10 cellular contexts compared by ENCODE assay signal in genomic region chr19:17325881-17326594, GRCh38. TPM values are rescaled to one million over a fixed set of nuclear protein-coding genes. Genes with fewer than 3 reads are reported as not detected.
DNase-seq lines count a peak whose midpoint lies in the region; ATAC-seq and TF ChIP-seq lines count a peak whose summit lies in the region.
"Had no signal": no experiment of that assay in that cellular context is flagged by ENCODE, and none has a peak within 500 bp of the region (broad histone marks: within the 10 kb centered on the region; RNA-seq: fewer than 3 reads in every experiment).

No MANE protein-coding gene starts in this region.

- WGBS in adrenal gland, 4 donors: 72 to 86% (median 77%) methylated on average over 17 of the region's 17 CpGs
- WGBS in upper lobe of left lung, 2 donors: 79 to 84% methylated on average over 17 of the region's 17 CpGs

- H3K36me3 ChIP-seq in adrenal gland (replicated peaks in 1 of 2) (no peaks in the 10 kb centered on the region), upper lobe of left lung (peaks cover 0 to 13% (median 8%) of the 10 kb centered on the region in 4 donors)

- H3K4me3 ChIP-seq in adrenal gland (no peak overlapping the region), upper lobe of left lung (no peak overlapping the region)
- H3K4me3 ChIP-seq: sigmoid colon had no signal

- no peaks in the 10 kb centered on the region for H3K27me3 ChIP-seq in adrenal gland
- peaks cover 0 to 9% (median 2%) of the 10 kb centered on the region in 4 donors for H3K27me3 ChIP-seq in upper lobe of left lung

- no peak for TF ChIP-seq EP300 in upper lobe of left lung (IDR thresholded peaks at IDR 0.05)

- H3K27ac ChIP-seq in adrenal gland (peak overlapping the region in 1 of 5 donors; percentile 38), upper lobe of left lung (no peak overlapping the region)
- H3K27ac ChIP-seq: sigmoid colon had no signal

- no peaks in the 10 kb centered on the region for H3K9me3 ChIP-seq in adrenal gland (replicated peaks in 1 of 3)
- H3K9me3 ChIP-seq in upper lobe of left lung: no peaks in the 10 kb centered on the region
- H3K9me3 ChIP-seq: sigmoid colon had no signal

- TF ChIP-seq POLR2A in adrenal gland (IDR thresholded peaks at IDR 0.05) (no peak), upper lobe of left lung (IDR thresholded peaks at IDR 0.05) (no peak)

- H3K4me1 ChIP-seq in adrenal gland (replicated peaks in 1 of 2) (peaks cover 4 to 30% of the 10 kb centered on the region in 2 donors), upper lobe of left lung (peaks cover 8 to 27% (median 13%) of the 10 kb centered on the region in 4 donors)

- TF ChIP-seq CTCF in adrenal gland (IDR thresholded peaks at IDR 0.05) (no peak), upper lobe of left lung (IDR thresholded peaks at IDR 0.05) (no peak)

- intact Hi-C loops in adrenal gland (cut with DNase I) (no loop called here), head of caudate nucleus (cut with DNase I) (no loop called here)

- ATAC-seq in GM18870 (IDR thresholded peaks at IDR 0.05; ENCODE audit: unreplicated experiment) (no peak), upper lobe of left lung (ENCODE audit: low FRiP score in 2 of 2) (no peak)

- DNase-seq in Ammon's horn (ENCODE audit: low spot score): peak; percentile 79
- DNase-seq in adrenal gland: peak in 4 of 7 donors; percentile 57 to 79 (median 62)
- DNase-seq in head of caudate nucleus: peak in 39 of 42 donors; percentile 20 to 85 (median 63)
- peak; percentile 26 for DNase-seq in occipital lobe (lab: John Stamatoyannopoulos, UW)
- no peak for DNase-seq in DMS 273 (lab: John Stamatoyannopoulos, UW; ENCODE audit: unreplicated experiment)
- DNase-seq in NCI-H1417 (lab: John Stamatoyannopoulos, UW): no peak
- DNase-seq in upper lobe of left lung: no peak
- DNase-seq: GOT3, sigmoid colon had no signal

RNA-seq across cellular contexts. Expression of gene ANO8, which starts 8.6 kb away (rescaled TPM):
- total RNA-seq in adrenal gland (10 to 100 TPM; 18.4 to 78.0 (median 27.9) TPM), occipital lobe (29.6 TPM), upper lobe of left lung (10 to 100 TPM in 4 of 6 donors, 1 to 10 TPM in 2; 9.0 to 45.1 (median 16.4) TPM)
- polyA plus RNA-seq in adrenal gland: 10 to 100 TPM in 2 of 3 donors, 1 to 10 TPM in 1; 4.4 to 70.7 (median 33.0) TPM

RNA-seq across cellular contexts. Expression of gene GTPBP3, which starts 11.3 kb away (rescaled TPM):
- 10 to 100 TPM; 18.9 to 50.4 (median 27.9) TPM for total RNA-seq in adrenal gland
- polyA plus RNA-seq in adrenal gland: 10 to 100 TPM in 2 of 3 donors, 1 to 10 TPM in 1; 5.5 to 36.8 (median 19.0) TPM
- total RNA-seq in occipital lobe: 23.2 TPM
- 10 to 100 TPM; 14.9 to 95.3 (median 26.4) TPM for total RNA-seq in upper lobe of left lung

RNA-seq across cellular contexts. Expression of gene DDA1, which starts 16.7 kb away (rescaled TPM):
- total RNA-seq in adrenal gland (10 to 100 TPM in 7 of 8 donors, 1 to 10 TPM in 1; 6.8 to 54.9 (median 38.7) TPM), occipital lobe (10.0 TPM), upper lobe of left lung (10 to 100 TPM; 11.5 to 42.8 (median 28.4) TPM)
- polyA plus RNA-seq in adrenal gland: 10 to 100 TPM; 40.3 to 71.4 (median 50.4) TPM

RNA-seq across cellular contexts. Expression of gene MRPL34, which starts 20.4 kb away (rescaled TPM):
- total RNA-seq in adrenal gland (100 to 1,000 TPM; 126 to 358 (median 170) TPM), occipital lobe (9.0 TPM), upper lobe of left lung (100 to 1,000 TPM in 5 of 6 donors, 10 to 100 TPM in 1; 98.3 to 176 (median 122) TPM)
- polyA plus RNA-seq in adrenal gland: 100 to 1,000 TPM; 101 to 144 (median 121) TPM

RNA-seq across cellular contexts. Expression of gene ABHD8, which starts 22.8 kb away (rescaled TPM):
- total RNA-seq in adrenal gland: 10 to 100 TPM; 24.7 to 60.0 (median 42.1) TPM
- 10 to 100 TPM in 2 of 3 donors, 1 to 10 TPM in 1; 2.3 to 33.1 (median 32.0) TPM for polyA plus RNA-seq in adrenal gland
- 20.6 TPM for total RNA-seq in occipital lobe
- total RNA-seq in upper lobe of left lung: 10 to 100 TPM; 19.7 to 23.4 (median 21.2) TPM

Comparison
In these comparisons a context has a peak if more than half of its experiments do, and no peak if none do; other contexts are left out.
1. DNase-seq: peak in Ammon's horn (single experiment), adrenal gland (4 of 7), head of caudate nucleus (39 of 42) and occipital lobe (single experiment); none in DMS 273 (single experiment), NCI-H1417 (0 of 3) and upper lobe of left lung (0 of 2).